In genomic region chr17:57651451-57651850, GRCh38 we compare ENCODE assay signal across 18 cellular contexts.
"Had no signal": no experiment of that assay in that cellular context is flagged by ENCODE, and none has a peak within 500 bp of the region (broad histone marks: within the 10 kb centered on the region; RNA-seq: fewer than 3 reads in every experiment).

No MANE protein-coding gene starts in this region.

- H3K4me3 ChIP-seq: esophagus squamous epithelium, gastroesophageal sphincter, sigmoid colon, skin epidermis, stomach, thoracic aorta, uterus had no signal

- H3K9me3 ChIP-seq: esophagus squamous epithelium, gastroesophageal sphincter, sigmoid colon, stomach, thoracic aorta, uterus had no signal

- H3K4me1 ChIP-seq: gastroesophageal sphincter, sigmoid colon, stomach, uterus had no signal

- H3K27me3 ChIP-seq: esophagus squamous epithelium, gastroesophageal sphincter, sigmoid colon, stomach, uterus had no signal

- ATAC-seq: gastroesophageal sphincter; left colon; naive thymus-derived CD4-positive, alpha-beta T cell had no signal

- DNase-seq: dermis blood vessel endothelial cell; esophagus squamous epithelium; foreskin fibroblast; glutamatergic neuron; kidney; left colon; naive thymus-derived CD4-positive, alpha-beta T cell; nephron progenitor cell; posterior cingulate gyrus; sigmoid colon; stimulated activated CD4-positive, alpha-beta T cell treated with anti-CD3 and anti-CD28 coated beads, Interleukin-2, amount 100 ng/mL, for 24 hours; stimulated activated CD4-positive, alpha-beta T cell treated with anti-CD3 and anti-CD28 coated beads, Interleukin-4, amount 100 ng/mL, for 4 hours; stimulated activated naive CD4-positive, alpha-beta T cell; stomach; uterus had no signal

- H3K36me3 ChIP-seq: sigmoid colon, thoracic aorta, uterus had no signal

- H3K27ac ChIP-seq: esophagus squamous epithelium, gastroesophageal sphincter, sigmoid colon, skin epidermis, stomach, thoracic aorta, uterus had no signal
